ENCODE assay signal across 18 cellular contexts in genomic region chr7:6231184-6231583, GRCh38. TPM values are rescaled to one million over a fixed set of nuclear protein-coding genes. Genes with fewer than 3 reads are reported as not detected.
DNase-seq lines count a peak whose midpoint lies in the region; FAIRE-seq and TF ChIP-seq lines count a peak whose summit lies in the region.
"Had no signal": no experiment of that assay in that cellular context is flagged by ENCODE, and none has a peak within 500 bp of the region (broad histone marks: within the 10 kb centered on the region; RNA-seq: fewer than 3 reads in every experiment).

No MANE protein-coding gene starts in this region.

- H3K27me3 ChIP-seq in A673 (replicated peaks; ENCODE audit: insufficient read depth, low read depth, low read length, poor library complexity), result no peaks in the 10 kb centered on the region
- no peaks in the 10 kb centered on the region for H3K27me3 ChIP-seq in H1 (replicated peaks in 1 of 4; ENCODE audit: control insufficient read depth in 3 of 4, extremely low read depth in 1 of 4, insufficient read depth in 3 of 4, low read length in 3 of 4)
- H3K27me3 ChIP-seq in neural progenitor cell, result no peaks in the 10 kb centered on the region
- H3K27me3 ChIP-seq in GM23248 (replicated peaks; ENCODE audit: insufficient read depth), result no peaks in the 10 kb centered on the region
- H3K27me3 ChIP-seq: BE2C had no signal

- no peak overlapping the region for H3K18ac ChIP-seq in H1 (ENCODE audit: extremely low read depth, low read length)

- H3K56ac ChIP-seq in H1 (replicated peaks; ENCODE audit: insufficient read length, low read depth, low read length), result no peak overlapping the region

- H3K4me3 Mint-ChIP-seq in neural progenitor cell, result no peak overlapping the region

- no peak overlapping the region for H4K8ac ChIP-seq in H1 (ENCODE audit: extremely low read depth, insufficient read depth, low read length)

- H3K27ac ChIP-seq in A673 (ENCODE audit: low read depth, low read length, poor library complexity, severe bottlenecking), result peak overlapping the region; percentile 27
- no peak overlapping the region for H3K27ac ChIP-seq in HEK293 (ENCODE audit: extremely low read depth, low read depth, low read length)
- H3K27ac ChIP-seq in H1 (ENCODE audit: low read depth, low read length), result no peak overlapping the region
- H3K27ac ChIP-seq in neural progenitor cell, result no peak overlapping the region
- no peak overlapping the region for H3K27ac ChIP-seq in GM23248

- H3K4ac ChIP-seq in H1 (replicated peaks; ENCODE audit: insufficient read length, low read depth, low read length), result no peak overlapping the region

- no peaks in the 10 kb centered on the region for H3K36me3 Mint-ChIP-seq in neural progenitor cell
- H3K36me3 Mint-ChIP-seq: CD4-positive, alpha-beta memory T cell had no signal

- H3K4me1 ChIP-seq in A673 (ENCODE audit: insufficient read depth, low read length, poor library complexity, severe bottlenecking) (peaks cover 53% of the 10 kb centered on the region), HEK293 (ENCODE audit: control insufficient read depth, insufficient read depth, low read length) (peaks cover 16% of the 10 kb centered on the region), H1 (replicated peaks in 1 of 4; ENCODE audit: control insufficient read depth in 3 of 4, insufficient read depth in 4 of 4, low read length in 3 of 4) (peaks cover 0 to 6% (median 1%) of the 10 kb centered on the region in 4 experiments; a peak in 2 of 7 replicates), neural progenitor cell (peaks cover 30% of the 10 kb centered on the region), GM23248 (ENCODE audit: insufficient read depth) (peaks cover 30% of the 10 kb centered on the region)

- no peak overlapping the region for H4K91ac ChIP-seq in H1 (replicated peaks; ENCODE audit: insufficient read length, low read length)

- H2BK15ac ChIP-seq in H1 (ENCODE audit: low read length), result no peak overlapping the region

- no peaks in the 10 kb centered on the region for H3K9me3 Mint-ChIP-seq in neural progenitor cell
- H3K9me3 Mint-ChIP-seq: CD4-positive, alpha-beta memory T cell had no signal

- TF ChIP-seq EP300 in H1 (IDR thresholded peaks at IDR 0.05; ENCODE audit: borderline replicate concordance in 1 of 2, low read depth in 2 of 2, low read length in 2 of 2), result no peak

- H2AFZ ChIP-seq in H1 (ENCODE audit: low read length) (no peak overlapping the region), neural progenitor cell (replicated peaks) (no peak overlapping the region), GM23248 (no peak overlapping the region)

- no peak overlapping the region for H4K5ac ChIP-seq in H1 (ENCODE audit: insufficient read length, low read depth, low read length)

- TF ChIP-seq POLR2A in H1 (IDR thresholded peaks at IDR 0.05; ENCODE audit: control extremely low read depth in 1 of 2, low read depth in 2 of 2, low read length in 2 of 2), result no peak

- H3K9me2 ChIP-seq in GM23248 (ENCODE audit: insufficient read depth), result no peaks in the 10 kb centered on the region

- no peak for TF ChIP-seq CTCF in A673 (conservative IDR thresholded peaks at IDR 0.05; ENCODE audit: low read depth, low read length)
- TF ChIP-seq CTCF in HEK293 (tag by site-specific recombination; IDR thresholded peaks at IDR 0.05), result no peak
- TF ChIP-seq CTCF in H1 (IDR thresholded peaks at IDR 0.05; ENCODE audit: control extremely low read depth in 1 of 3, insufficient read depth in 1 of 3, low read depth in 1 of 3, low read length in 3 of 3), result no peak
- TF ChIP-seq CTCF in neural progenitor cell (IDR thresholded peaks at IDR 0.05), result no peak

- H4K20me1 ChIP-seq in H1 (replicated peaks in 1 of 2; ENCODE audit: control insufficient read depth in 1 of 2, insufficient read depth in 2 of 2, low read length in 2 of 2) (no peaks in the 10 kb centered on the region), neural progenitor cell (ENCODE audit: low read depth) (peaks cover 3% of the 10 kb centered on the region), GM23248 (ENCODE audit: insufficient read depth) (0 out of 2 replicates have a peak, but pooled peaks cover 5% of the 10 kb centered on the region)

- peak overlapping the region; percentile 67 for H3K27ac Mint-ChIP-seq in neural progenitor cell

- no peak for TF ChIP-seq RAD21 in H1 (IDR thresholded peaks at IDR 0.05 in 1 of 2, conservative IDR thresholded peaks at IDR 0.05 in 1 of 2; ENCODE audit: low read depth in 2 of 2, low read length in 2 of 2)

- no peak overlapping the region for H3K14ac ChIP-seq in H1 (ENCODE audit: insufficient read length)

- no peak overlapping the region for H2BK5ac ChIP-seq in H1 (ENCODE audit: low read depth, low read length)

- peaks cover 48% of the 10 kb centered on the region for H3K4me1 Mint-ChIP-seq in neural progenitor cell

- CTCF ChIA-PET in A673 (lab: Charles Lee) (no interaction called here), HEK293 (lab: Yijun Ruan, JAX) (no interaction called here), H1 (lab: Charles Lee; ENCODE audit: partially characterized antibody) (no interaction called here)

- H2BK12ac ChIP-seq in H1 (ENCODE audit: low read depth, low read length), result 0 out of 2 replicates have a peak overlapping the region, but pooled peaks have one; percentile 68

- H3K9ac ChIP-seq in H1 (replicated peaks in 1 of 4; ENCODE audit: extremely low read depth in 1 of 4, low read depth in 3 of 4, low read length in 3 of 4) (no peak overlapping the region; a peak in 1 of 7 replicates), neural progenitor cell (no peak overlapping the region), GM23248 (no peak overlapping the region)

- H2AK5ac ChIP-seq in H1 (ENCODE audit: low read depth, low read length), result no peak overlapping the region

- H3K79me1 ChIP-seq in H1 (ENCODE audit: low read depth, low read length), result peaks cover 4% of the 10 kb centered on the region; the same call in 1 of the 2 replicates

- intact Hi-C loops in A673 (cut with micrococcal nuclease; ENCODE audit: unreplicated experiment), result no loop called here

- WGBS in H1 (ENCODE audit: extremely low coverage in 1 of 2, insufficient coverage in 1 of 2, insufficient read length in 1 of 2, insufficient replicate concordance in 2 of 2, low coverage in 1 of 2, low lambda C conversion rate in 2 of 2, missing lambda C conversion rate in 1 of 2), 2 experiments, result 78% methylated on average over 7 of the region's 7 CpGs; no CpG with 5 or more reads in 1 of the 2 experiments
- 94% methylated on average over 7 of the region's 7 CpGs for WGBS in GM23248 (ENCODE audit: low coverage in 1 of 2, low lambda C conversion rate in 2 of 2, missing lambda C conversion rate in 2 of 2), 2 experiments

- H3K9me3 ChIP-seq in A673 (ENCODE audit: low read depth, low read length, poor library complexity, severe bottlenecking) (no peaks in the 10 kb centered on the region), HEK293 (ENCODE audit: control insufficient read depth, insufficient read depth, low read depth, low read length) (no peaks in the 10 kb centered on the region), H1 (ENCODE audit: insufficient read depth in 2 of 2, low read depth in 1 of 2, low read length in 1 of 2) (no peaks in the 10 kb centered on the region), neural progenitor cell (ENCODE audit: low read depth) (no peaks in the 10 kb centered on the region), GM23248 (ENCODE audit: low read depth) (no peaks in the 10 kb centered on the region)
- H3K9me3 ChIP-seq: BE2C, HAP-1 had no signal

- DNase-seq in A673 (ENCODE audit: low spot score) (no peak), H1 (ENCODE audit: low read depth in 1 of 2, low spot score in 2 of 2) (no peak), neural progenitor cell (ENCODE audit: low spot score) (peak; percentile 28), GM23248 (no peak), inferior parietal cortex (ENCODE audit: extremely low spot score) (no peak)
- no peak for DNase-seq in activated effector memory CD4-positive, alpha-beta T cell treated with anti-CD3 and anti-CD28 coated beads, Interleukin-2, amount 50 U/mL, for 16 hours
- DNase-seq: ACHN; BE2C; CD4-positive, alpha-beta memory T cell; DMS79 treated with DMSO at 0.1 percent for 48 hours; NCI-H1436; NCI-H2081 treated with DMSO at 0.1 percent for 48 hours; NCI-H345; NCI-H748 treated with DMSO at 0.1 percent for 48 hours; Right ventricle myocardium superior had no signal

- H2BK120ac ChIP-seq in H1 (replicated peaks; ENCODE audit: low read depth, low read length), result no peak overlapping the region

- no peak for FAIRE-seq in H1 (lab: Jason Lieb, UNC)
- FAIRE-seq: D721Med had no signal

- H3K79me2 ChIP-seq in H1 (ENCODE audit: control insufficient read depth in 1 of 2, insufficient read depth in 2 of 2, low read length in 2 of 2) (0 out of 4 replicates have a peak, but pooled peaks cover 0 to 3% of the 10 kb centered on the region in 2 experiments), neural progenitor cell (ENCODE audit: low read depth) (peaks cover 3% of the 10 kb centered on the region), GM23248 (ENCODE audit: insufficient read depth) (peaks cover 100% of the 10 kb centered on the region)

- H3K23ac ChIP-seq in H1 (ENCODE audit: insufficient read length), result no peak overlapping the region

- POLR2A ChIA-PET in A673 (lab: Charles Lee; ENCODE audit: low non-redundant PET) (no interaction called here), HEK293 (lab: Yijun Ruan, JAX) (interaction anchor here (0.6 kb wide), 1 partner anchor 26 kb away, joined by 3 read pairs; no protein-coding TSS in a partner anchor), H1 (lab: Charles Lee; ENCODE audit: partially characterized antibody) (no interaction called here)

- H3K4me2 ChIP-seq in H1 (ENCODE audit: insufficient read depth in 1 of 2, low read depth in 2 of 2, low read length in 2 of 2) (no peak overlapping the region), neural progenitor cell (peak overlapping the region; percentile 42), GM23248 (ENCODE audit: unreplicated experiment) (no peak overlapping the region)

- peaks cover 8% of the 10 kb centered on the region for H3K27me3 Mint-ChIP-seq in neural progenitor cell (ENCODE audit: insufficient read depth, low read depth)

- in situ Hi-C loops in GM23248 (cut with MboI), result no loop called here

- no peak overlapping the region for H2BK20ac ChIP-seq in H1 (ENCODE audit: low read length)

- no TSS peak for BruUV-seq in A673 (replicated peaks; lab: Mats Ljungman, UMichigan)

- H3K23me2 ChIP-seq in H1 (ENCODE audit: low read depth, low read length), result no peaks in the 10 kb centered on the region

- H3F3A ChIP-seq in neural progenitor cell (ENCODE audit: low read depth) (peaks cover 7% of the 10 kb centered on the region), GM23248 (ENCODE audit: insufficient read depth) (peaks cover 14% of the 10 kb centered on the region)

- H3K4me3 ChIP-seq in A673 (ENCODE audit: low read depth, low read length, poor library complexity, severe bottlenecking), result no peak overlapping the region
- no peak overlapping the region for H3K4me3 ChIP-seq in HEK293 (ENCODE audit: low read depth, low read length)
- no peak overlapping the region for H3K4me3 ChIP-seq in H1 (ENCODE audit: extremely low read depth in 1 of 4, insufficient read depth in 2 of 4, low read depth in 3 of 4, low read length in 4 of 4)
- H3K4me3 ChIP-seq in neural progenitor cell, result no peak overlapping the region
- H3K4me3 ChIP-seq in GM23248, result no peak overlapping the region
- H3K4me3 ChIP-seq: HAP-1 had no signal

- H3K36me3 ChIP-seq in A673 (ENCODE audit: insufficient read depth, low read length, poor library complexity, severe bottlenecking) (no peaks in the 10 kb centered on the region), HEK293 (ENCODE audit: control insufficient read depth in 2 of 2, insufficient read depth in 1 of 2, low read length in 2 of 2) (no peaks in the 10 kb centered on the region), H1 (ENCODE audit: control insufficient read depth in 2 of 4, insufficient read depth in 4 of 4, low read length in 3 of 4) (no peaks in the 10 kb centered on the region; a peak in 1 of 8 replicates), neural progenitor cell (no peaks in the 10 kb centered on the region), GM23248 (ENCODE audit: low read depth) (no peaks in the 10 kb centered on the region)
- H3K36me3 ChIP-seq: BE2C, HAP-1 had no signal

RNA-seq across cellular contexts. Expression of gene CYTH3, which starts 41.2 kb away (rescaled TPM):
- total RNA-seq in A673 (2021) (20.2 and 20.5 TPM in 2 replicates), neural progenitor cell (ENCODE audit: low replicate concordance) (10.9 and 16.5 TPM in 2 replicates)
- total RNA-seq in H1 (2021; fragmentation: NEBNext Ultra II Directional; extraction: Animal tissue kit (Norgen Biotek cat#: 25700)), result 9.7 and 11.9 TPM in 2 replicates
- polyA plus RNA-seq in H1 (2011; rRNA removed) (10.3 and 15.4 TPM in 2 replicates), GM23248 (2016; fragmentation: Nextera tagmentation; extraction: Ambion mirVana) (33.3 and 34.2 TPM in 2 replicates)
- polyA plus RNA-seq in H1 (2011; cell fraction: cytosol; rRNA removed), result 9.3 TPM
- polyA plus RNA-seq in H1 (2011; cell fraction: nucleus; rRNA removed), result 24.2 TPM
- 7.1 to 10.0 TPM (median 9.3 TPM) in 4 replicates for polyA plus RNA-seq in H1 (2012, experiment 1 of 2)
- polyA plus RNA-seq in H1 (2012, experiment 2 of 2), result 3.8 TPM
- 8.0 TPM for polyA plus RNA-seq in H1 (2013, experiment 1 of 2)
- polyA plus RNA-seq in H1 (2013, experiment 2 of 2), result 9.2 TPM
- 5.1 and 10.3 TPM in 2 replicates for polyA minus RNA-seq in H1 (2011; rRNA and poly(A)+ RNA removed)
- 9.4 TPM for polyA minus RNA-seq in H1 (2011; cell fraction: cytosol; rRNA and poly(A)+ RNA removed)
- polyA minus RNA-seq in H1 (2011; cell fraction: nucleus; rRNA and poly(A)+ RNA removed), result 11.6 TPM
- 45.5 and 47.1 TPM in 2 replicates for total RNA-seq in GM23248 (2014; rRNA removed; shearing (Covaris generic))
